In the genomic region with DNA sequence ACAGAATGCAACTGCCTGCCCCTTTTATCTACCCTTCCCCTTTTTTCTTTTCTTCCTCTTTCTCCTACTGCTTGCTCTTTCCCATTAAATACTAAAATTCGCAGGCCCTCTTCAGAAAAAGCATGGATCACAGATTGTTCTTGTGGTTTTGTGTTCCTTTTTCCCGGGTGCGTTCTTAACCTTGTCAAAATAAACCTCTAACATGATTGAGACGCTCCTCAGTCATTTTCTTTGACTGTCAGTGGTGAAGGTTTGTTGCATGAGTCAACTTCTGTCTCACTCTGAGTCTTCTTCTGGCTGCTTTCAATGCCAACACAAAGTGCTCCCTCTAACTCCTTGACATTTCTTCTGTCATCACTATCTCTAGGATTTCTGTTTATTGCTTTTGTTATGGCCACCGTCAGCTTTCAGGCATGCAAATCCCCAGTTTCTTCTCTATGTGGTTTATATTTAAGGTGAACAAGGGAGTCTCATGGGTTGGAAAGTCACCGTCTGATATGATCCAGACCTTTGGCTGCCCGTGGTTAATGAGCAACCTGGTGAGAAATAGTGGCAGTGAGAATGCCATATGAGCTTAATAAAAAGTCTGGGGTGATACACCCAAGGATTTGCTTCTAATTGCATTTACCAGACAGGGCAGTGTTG, we compare ENCODE assay signal across 7 cellular contexts.
DNase-seq lines count a peak whose midpoint lies in the region; ATAC-seq and TF ChIP-seq lines count a peak whose summit lies in the region.
"Not testable (repeated sequence)": the region's sequence is repeated elsewhere in the genome, so short reads cannot be mapped to it uniquely, and the experiment has no call there.

No MANE protein-coding gene starts in this region.

- not testable (repeated sequence) for H3K36me3 ChIP-seq in mesenchymal stem cell (ENCODE audit: control insufficient read depth in 1 of 2, insufficient read depth in 2 of 2, low read depth in 1 of 2, low read length in 2 of 2)

- intact Hi-C loops in Right ventricle myocardium superior (cut with DNase I), result not testable (repeated sequence)

- peak; percentile 20 for ATAC-seq in Right ventricle myocardium superior (ENCODE audit: poor library complexity)

- peak overlapping the region; percentile 38 for H3K27ac ChIP-seq in mesenchymal stem cell (ENCODE audit: low read length, poor library complexity, severe bottlenecking)

- peak overlapping the region; percentile 16 for H3K4me2 ChIP-seq in mesenchymal stem cell (ENCODE audit: low read length, poor library complexity, severe bottlenecking)

- H2AK5ac ChIP-seq in mesenchymal stem cell (ENCODE audit: low read length, severe bottlenecking), result not testable (repeated sequence)

- DNase-seq in ELR (ENCODE audit: low read depth) (peak; percentile 28), LoVo (ENCODE audit: low spot score) (peak; percentile 32), amniotic epithelial cell (ENCODE audit: low read depth) (peak; percentile 77), choroid plexus epithelial cell (ENCODE audit: low read depth) (peak; percentile 35), mesenchymal stem cell (peak; percentile 5), skeletal muscle cell (ENCODE audit: low read depth) (peak; percentile 42)
- DNase-seq in Right ventricle myocardium superior, result not testable (repeated sequence)

- TF ChIP-seq CTCF in choroid plexus epithelial cell (conservative IDR thresholded peaks at IDR 0.05; ENCODE audit: low read depth, low read length), result not testable (repeated sequence)

- H3K27me3 ChIP-seq in mesenchymal stem cell (ENCODE audit: control insufficient read depth in 1 of 2, insufficient read depth in 1 of 2, low read length in 2 of 2), result not testable (repeated sequence)

- not testable (repeated sequence) for H2BK15ac ChIP-seq in mesenchymal stem cell (ENCODE audit: low read depth, poor library complexity, severe bottlenecking)

- H3K18ac ChIP-seq in mesenchymal stem cell (ENCODE audit: low read depth in 1 of 2, low read length in 2 of 2), result not testable (repeated sequence)

- not testable (repeated sequence) for H3K4me3 ChIP-seq in choroid plexus epithelial cell (ENCODE audit: low read depth, low read length); mesenchymal stem cell (ENCODE audit: insufficient read depth in 1 of 2, low read depth in 1 of 2, low read length in 2 of 2); skeletal muscle cell (ENCODE audit: low read depth, low read length)

- not testable (repeated sequence) for H2BK12ac ChIP-seq in mesenchymal stem cell (ENCODE audit: low read length in 2 of 2)

- not testable (repeated sequence) for H4K91ac ChIP-seq in mesenchymal stem cell (ENCODE audit: low read length)

- not testable (repeated sequence) for H3K23ac ChIP-seq in mesenchymal stem cell (ENCODE audit: low read length in 2 of 2)

- H3K9ac ChIP-seq in mesenchymal stem cell (ENCODE audit: low read length), result not testable (repeated sequence)

- not testable (repeated sequence) for H2BK120ac ChIP-seq in mesenchymal stem cell (ENCODE audit: low read depth, low read length)

- H3K79me1 ChIP-seq in mesenchymal stem cell (replicated peaks; ENCODE audit: low read length, poor library complexity, severe bottlenecking), result not testable (repeated sequence)

- H3K9me3 ChIP-seq in mesenchymal stem cell (ENCODE audit: control insufficient read depth, low read length), result not testable (repeated sequence)

- H3K4ac ChIP-seq in mesenchymal stem cell (ENCODE audit: low read depth in 1 of 2, low read length in 2 of 2), result not testable (repeated sequence)

- not testable (repeated sequence) for H4K8ac ChIP-seq in mesenchymal stem cell (ENCODE audit: low read length)

- H2AFZ ChIP-seq in mesenchymal stem cell (ENCODE audit: low read depth, low read length), result not testable (repeated sequence)

- 36% methylated on average over 1 of the region's 7 CpGs for WGBS in mesenchymal stem cell

- H3K14ac ChIP-seq in mesenchymal stem cell (ENCODE audit: low read length in 2 of 2), result not testable (repeated sequence)

- H2BK5ac ChIP-seq in mesenchymal stem cell (ENCODE audit: low read depth, low read length, poor library complexity, severe bottlenecking), result not testable (repeated sequence)

- not testable (repeated sequence) for H3K4me1 ChIP-seq in mesenchymal stem cell (ENCODE audit: control insufficient read depth, insufficient read depth, low read depth, low read length)
